8 cellular contexts compared by ENCODE assay signal in the genomic region with DNA sequence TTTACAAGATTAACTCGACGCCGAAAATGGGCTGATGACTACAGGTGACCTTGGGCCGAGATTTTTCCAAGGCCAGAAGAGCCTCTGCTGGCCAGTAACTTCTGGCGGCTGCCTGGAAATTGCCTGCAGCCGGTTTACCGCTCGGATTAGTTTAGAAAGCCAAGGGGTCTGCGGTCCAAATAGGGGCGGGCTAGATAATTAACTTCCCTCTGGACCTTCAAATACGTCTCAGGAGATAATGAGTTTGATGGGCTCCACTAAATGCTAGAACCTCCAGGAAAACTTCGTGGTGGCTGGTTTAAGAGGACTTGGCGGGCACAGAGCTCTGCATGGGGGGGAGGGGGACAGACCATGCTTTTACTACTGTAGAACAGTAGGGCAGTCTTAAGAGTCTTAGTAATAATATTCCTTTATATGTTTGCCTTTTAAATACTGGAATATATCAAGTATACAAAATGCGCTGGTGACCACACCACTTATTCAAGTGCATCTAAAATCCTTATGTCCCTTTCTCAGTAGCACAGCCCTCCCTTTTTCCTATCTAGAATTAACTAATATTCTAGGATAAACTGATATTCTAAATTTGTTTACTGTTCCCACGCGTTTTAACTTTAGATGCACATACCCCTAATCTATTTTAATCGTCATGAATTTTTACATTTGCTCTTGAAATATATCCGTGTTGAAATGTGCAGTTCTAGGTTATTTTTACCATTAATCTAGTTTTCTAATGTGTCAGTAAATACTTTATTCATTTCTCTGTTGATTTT.
DNase-seq lines count a peak whose midpoint lies in the region; ATAC-seq, FAIRE-seq and TF ChIP-seq lines count a peak whose summit lies in the region.

No MANE protein-coding gene starts in this region.

- peak; percentile 18 for ATAC-seq in memory B cell (ENCODE audit: low read depth)

- DNase-seq in GM12892 (ENCODE audit: insufficient read length) (no peak), HAP-1 (ENCODE audit: low spot score in 2 of 2) (peak; percentile 74 to 76), NCI-H2227 treated with DMSO at 0.1 percent for 48 hours (lab: John Stamatoyannopoulos, UW) (peak; percentile 74), caudate nucleus (lab: John Stamatoyannopoulos, UW) (no peak), memory B cell (ENCODE audit: low spot score in 2 of 2) (no peak), HEK293T (ENCODE audit: extremely low spot score) (no peak), occipital lobe (lab: John Stamatoyannopoulos, UW) (no peak), HuH-7 (ENCODE audit: low spot score) (no peak)

- H3K36me3 ChIP-seq in HAP-1 (replicated peaks), result no peaks in the 10 kb centered on the region

- peaks cover 25% of the 10 kb centered on the region for H3K4me1 Mint-ChIP-seq in memory B cell

- POLR2A ChIA-PET in HEK293T (lab: Yijun Ruan, JAX), result no interaction called here

- no peaks in the 10 kb centered on the region; the same call in 1 of the 2 replicates for H3K9me3 ChIP-seq in HAP-1

- no peaks in the 10 kb centered on the region for H3K36me3 Mint-ChIP-seq in memory B cell

- FAIRE-seq in GM12892 (lab: Jason Lieb, UNC), result no peak

- in situ Hi-C loops in HAP-1 (cut with MboI; ENCODE audit: low sequenced_read_pairs), result no loop called here

- H3K9me3 Mint-ChIP-seq in memory B cell, result no peaks in the 10 kb centered on the region

- peak overlapping the region; percentile 36 for H3K27ac ChIP-seq in caudate nucleus (ENCODE audit: low read depth, low read length)

- H3K4me1 ChIP-seq in HAP-1, result peaks cover 40% of the 10 kb centered on the region

- no peaks in the 10 kb centered on the region for H3K27me3 Mint-ChIP-seq in memory B cell

- H3K27ac Mint-ChIP-seq in memory B cell, result peak overlapping the region; percentile 93

- CTCF ChIA-PET in HEK293T (lab: Yijun Ruan, JAX), result interaction anchor here (0.7 kb wide), 1 partner anchor 13 kb away, joined by 3 read pairs; no protein-coding TSS in a partner anchor

- H3K27me3 ChIP-seq in HAP-1 (ENCODE audit: low read depth), result no peaks in the 10 kb centered on the region

- TF ChIP-seq POLR2A in GM12892 (IDR thresholded peaks at IDR 0.05; ENCODE audit: low read depth, low read length), result peak; percentile 33; the same call in 1 of the 2 replicates

- peak overlapping the region; percentile 55 for H3K4me3 ChIP-seq in HAP-1

- H3K4me3 Mint-ChIP-seq in memory B cell, result peak overlapping the region; percentile 97

TF ChIP-seq in HEK293T, 16 proteins besides CTCF, POLR2A, EP300 and RAD21:
- TF ChIP-seq LEF1 (IDR thresholded peaks at IDR 0.05; ENCODE audit: borderline replicate concordance) (no peak), SUZ12 (IDR thresholded peaks at IDR 0.05) (no peak), HDGF (IDR thresholded peaks at IDR 0.05; ENCODE audit: borderline replicate concordance) (no peak), TARDBP (IDR thresholded peaks at IDR 0.05) (no peak), FOXK2 (IDR thresholded peaks at IDR 0.05) (no peak), NFRKB (IDR thresholded peaks at IDR 0.05) (no peak), FOXM1 (IDR thresholded peaks at IDR 0.05; ENCODE audit: borderline replicate concordance) (no peak), ZNF384 (IDR thresholded peaks at IDR 0.05) (no peak), SP1 (IDR thresholded peaks at IDR 0.05) (no peak)
- TF ChIP-seq, protein P1, sequence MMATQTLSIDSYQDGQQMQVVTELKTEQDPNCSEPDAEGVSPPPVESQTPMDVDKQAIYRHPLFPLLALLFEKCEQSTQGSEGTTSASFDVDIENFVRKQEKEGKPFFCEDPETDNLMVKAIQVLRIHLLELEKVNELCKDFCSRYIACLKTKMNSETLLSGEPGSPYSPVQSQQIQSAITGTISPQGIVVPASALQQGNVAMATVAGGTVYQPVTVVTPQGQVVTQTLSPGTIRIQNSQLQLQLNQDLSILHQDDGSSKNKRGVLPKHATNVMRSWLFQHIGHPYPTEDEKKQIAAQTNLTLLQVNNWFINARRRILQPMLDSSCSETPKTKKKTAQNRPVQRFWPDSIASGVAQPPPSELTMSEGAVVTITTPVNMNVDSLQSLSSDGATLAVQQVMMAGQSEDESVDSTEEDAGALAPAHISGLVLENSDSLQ (IDR thresholded peaks at IDR 0.05), result no peak

Comparison
In these comparisons a context has a peak if more than half of its experiments do, and no peak if none do; other contexts are left out.
1. DNase-seq: peak in HAP-1 (2 of 2) and NCI-H2227 treated with DMSO at 0.1 percent for 48 hours (single experiment); none in GM12892 (single experiment), caudate nucleus (0 of 61), memory B cell (0 of 2), HEK293T (single experiment), occipital lobe (single experiment) and HuH-7 (single experiment).